ENCODE assay signal across 1 cellular context in genomic region chr16:86818701-86819522, GRCh38.
TF ChIP-seq lines count a peak whose summit lies in the region.

No MANE protein-coding gene starts in this region.

TF ChIP-seq in GM23338, 12 proteins besides CTCF, POLR2A, EP300 and RAD21 (continued from another document):
- TF ChIP-seq ZNF462 (CRISPR knock-in tag; IDR thresholded peaks at IDR 0.05) (no peak), EZH2phosphoT487 (IDR thresholded peaks at IDR 0.05; ENCODE audit: unreplicated experiment) (no peak), ZNF331 (CRISPR knock-in tag; IDR thresholded peaks at IDR 0.05; ENCODE audit: low read depth) (no peak), STAT1 (IDR thresholded peaks at IDR 0.05; ENCODE audit: unreplicated experiment) (no peak), ZNF114 (CRISPR knock-in tag; IDR thresholded peaks at IDR 0.05) (no peak), EZH2 (IDR thresholded peaks at IDR 0.05; ENCODE audit: low read depth, unreplicated experiment) (no peak), NANOG (IDR thresholded peaks at IDR 0.05; ENCODE audit: borderline replicate concordance) (no peak)
